In the genomic region with DNA sequence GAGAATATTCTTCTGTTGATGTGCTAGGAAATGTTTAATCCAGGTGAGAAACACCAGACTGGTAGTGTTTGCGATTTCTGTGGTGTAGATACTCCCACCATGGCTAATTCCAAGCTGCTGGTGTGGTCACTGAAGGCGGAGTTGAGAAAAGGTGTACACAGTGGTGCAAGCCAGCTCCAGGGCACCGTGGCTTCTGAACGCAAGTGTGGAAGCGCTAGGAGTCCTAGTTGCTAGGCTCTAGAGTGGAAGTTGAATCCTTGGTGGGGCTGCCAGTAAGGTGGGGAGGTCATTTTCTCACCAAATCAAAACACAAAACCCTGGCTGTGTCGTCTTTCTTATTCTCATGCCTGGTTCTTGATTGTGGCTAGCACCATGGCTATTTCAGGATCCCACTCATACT, we compare ENCODE assay signal across 13 cellular contexts.
"Had no signal": no experiment of that assay in that cellular context is flagged by ENCODE, and none has a peak within 500 bp of the region (broad histone marks: within the 10 kb centered on the region; RNA-seq: fewer than 3 reads in every experiment).

No MANE protein-coding gene starts in this region.

- H3K4me1 ChIP-seq: SJSA1 had no signal

- H3K27me3 ChIP-seq: left lung, SJSA1 had no signal

- FAIRE-seq: islet of Langerhans, urothelium cell line had no signal

- H3K9me3 ChIP-seq: left lung, SJSA1 had no signal

- H3K27ac ChIP-seq: SJSA1 had no signal

- H3K36me3 ChIP-seq: SJSA1 had no signal

- DNase-seq: activated CD4-positive, alpha-beta memory T cell treated with anti-CD3 and anti-CD28 coated beads, Interleukin-2, amount 10 ng/mL, durations not matched to agents 7 days and 5 days; activated CD4-positive, alpha-beta T cell treated with anti-CD3 and anti-CD28 coated beads for 36 hours; activated naive CD8-positive, alpha-beta T cell treated with anti-CD3 and anti-CD28 coated beads, Interleukin-2, amount 10 ng/mL, durations not matched to agents 7 days and 5 days; activated T-cell treated with anti-CD3 and anti-CD28 coated beads, Interleukin-2, amount 50 U/mL, for 48 hours; central memory CD4-positive, alpha-beta T cell; glutamatergic neuron; left lung; mesendoderm; SW 1271 had no signal

- H3K4me3 ChIP-seq: left lung, SJSA1 had no signal

- ATAC-seq: activated CD4-positive, alpha-beta T cell treated with anti-CD3 and anti-CD28 coated beads for 36 hours; left lung; stimulated activated effector memory CD8-positive, alpha-beta T cell treated with anti-CD3 and anti-CD28 coated beads, Interleukin-12 subunit alpha, Interleukin-12 subunit beta, amount 100 ng/mL, for 72 hours had no signal
